In genomic region chr2:195656131-195656858, GRCh38 we compare ENCODE assay signal across 8 cellular contexts. TPM values are rescaled to one million over a fixed set of nuclear protein-coding genes. Genes with fewer than 3 reads are reported as not detected.
A peak's percentile ranks its signal among the peaks of the same experiment; 100 is the strongest.
DNase-seq lines count a peak whose midpoint lies in the region; ATAC-seq, FAIRE-seq and TF ChIP-seq lines count a peak whose summit lies in the region.

No MANE protein-coding gene starts in this region.

- H4K20me1 ChIP-seq in HepG2 (ENCODE audit: insufficient read depth, low read length) = peaks cover 21% of the 10 kb centered on the region

- no peak overlapping the region for H3K27ac ChIP-seq in HepG2 (ENCODE audit: extremely low read length, insufficient read depth, low read length)
- H3K27ac ChIP-seq in thymus (ENCODE audit: low read depth) = peak overlapping the region; percentile 86

- TF ChIP-seq RAD21 in HepG2 (CRISPR knock-in tag; IDR thresholded peaks at IDR 0.05) = peak; percentile 22; the same call in 1 of the 2 replicates

- peaks cover 32% of the 10 kb centered on the region for H3K4me1 ChIP-seq in HepG2 (ENCODE audit: insufficient read depth, low read length)
- H3K4me1 ChIP-seq in thymus (ENCODE audit: control insufficient read depth, insufficient read depth, low read length) = no peaks in the 10 kb centered on the region

- H3K36me3 ChIP-seq in HepG2 (replicated peaks in 1 of 2; ENCODE audit: control insufficient read depth in 1 of 2, insufficient read depth in 2 of 2, low read length in 2 of 2) = no peaks in the 10 kb centered on the region
- H3K36me3 ChIP-seq in thymus (ENCODE audit: control insufficient read depth, insufficient read depth) = no peaks in the 10 kb centered on the region

- CTCF ChIA-PET in HepG2 (lab: Yijun Ruan, JAX; ENCODE audit: low intra/inter-chr PET ratio, low total read pairs) = no interaction called here

- peak overlapping the region; percentile 82 for H3K4me2 ChIP-seq in HepG2 (ENCODE audit: low read depth, low read length)

- no peaks in the 10 kb centered on the region for H3K9me3 ChIP-seq in HepG2 (ENCODE audit: low read length)
- H3K9me3 ChIP-seq in thymus (ENCODE audit: control insufficient read depth) = no peaks in the 10 kb centered on the region

- H3K36me3 Mint-ChIP-seq in activated naive CD8-positive, alpha-beta T cell = peaks cover 9% of the 10 kb centered on the region

- peak in 1 of 2 experiments; percentile 39; a peak in 1 of 4 replicates for TF ChIP-seq POLR2A in HepG2 (IDR thresholded peaks at IDR 0.05; ENCODE audit: insufficient read depth in 1 of 2, low read depth in 2 of 2, low read length in 2 of 2)

- BruUV-seq in HepG2 (replicated peaks; lab: Mats Ljungman, UMichigan) = no TSS peak

- H3K4me1 Mint-ChIP-seq in activated naive CD8-positive, alpha-beta T cell (ENCODE audit: low read depth) = peaks cover 28% of the 10 kb centered on the region

- H3K79me2 ChIP-seq in HepG2 (ENCODE audit: insufficient read depth, low read length) = peaks cover 15% of the 10 kb centered on the region

- no peak for TF ChIP-seq EP300 in HepG2 (IDR thresholded peaks at IDR 0.05; ENCODE audit: low read depth in 2 of 2, low read length in 2 of 2)
- TF ChIP-seq EP300 in HepG2 (CRISPR knock-in tag; IDR thresholded peaks at IDR 0.05; ENCODE audit: borderline replicate concordance) = no peak

- no peaks in the 10 kb centered on the region for H3K27me3 Mint-ChIP-seq in activated naive CD8-positive, alpha-beta T cell

- ATAC-seq in HG02938 (IDR thresholded peaks at IDR 0.05; ENCODE audit: unreplicated experiment) = peak; percentile 13
- no peak; the same call in 2 of the 3 replicates for ATAC-seq in HepG2
- ATAC-seq in HG03442 (IDR thresholded peaks at IDR 0.05; ENCODE audit: unreplicated experiment) = no peak

- no peak for TF ChIP-seq CTCF in AG10803 (conservative IDR thresholded peaks at IDR 0.05; ENCODE audit: low read length)
- no peak for TF ChIP-seq CTCF in HepG2 (CRISPR knock-in tag; IDR thresholded peaks at IDR 0.05)

- H3K9ac ChIP-seq in HepG2 (ENCODE audit: insufficient read depth, low read depth, low read length) = peak overlapping the region; percentile 41; the same call in 1 of the 2 replicates

- H2AFZ ChIP-seq in HepG2 (ENCODE audit: low read length) = peak overlapping the region; percentile 82

- POLR2A ChIA-PET in HepG2 (lab: Yijun Ruan, JAX) = interaction anchor here (0.7 to 1.8 kb wide), 15 partner anchors 9 to 1794 kb away, joined by 3 to 23 read pairs (median 3); partner anchors contain the start of gene GTF3C3

- H3K9me3 Mint-ChIP-seq in activated naive CD8-positive, alpha-beta T cell (ENCODE audit: low read depth) = no peaks in the 10 kb centered on the region

- peak overlapping the region; percentile 94 for H3K4me3 Mint-ChIP-seq in activated naive CD8-positive, alpha-beta T cell

- in situ Hi-C loops in HepG2 (cut with HindIII; ENCODE audit: extremely low pct_ligation_motif_present, low pct_unique_long_range_greater_than_20kb) = loop anchor here (5.0 kb wide), 1 partner anchor 411 kb away; the partner anchor contains the start of gene DNAH7

- intact Hi-C loops in HepG2 (cut with micrococcal nuclease; ENCODE audit: unreplicated experiment) (loop anchor here (5.0 to 10.0 kb wide), 3 partner anchors 114 to 411 kb away; partner anchors contain the start of gene DNAH7), posterior cingulate gyrus (cut with DNase I) (no loop called here)

- H3K27me3 ChIP-seq in HepG2 (ENCODE audit: control insufficient read depth in 1 of 2, insufficient read depth in 2 of 2, low read length in 2 of 2) (no peaks in the 10 kb centered on the region), thymus (ENCODE audit: control insufficient read depth, insufficient read depth) (no peaks in the 10 kb centered on the region)

- no peak for DNase-seq in AG10803 (ENCODE audit: low read depth)
- DNase-seq in HepG2 (ENCODE audit: low spot score) = no peak
- DNase-seq in NCI-H1436 treated with DMSO at 0.1 percent for 48 hours (lab: John Stamatoyannopoulos, UW) = no peak
- DNase-seq in posterior cingulate gyrus = no peak

- H3K4me3 ChIP-seq in AG10803 (ENCODE audit: low read length) (peak overlapping the region; percentile 79), HepG2 (replicated peaks in 1 of 3; ENCODE audit: insufficient read depth in 1 of 3, low read depth in 2 of 3, low read length in 3 of 3) (peak overlapping the region; percentile 41 to 84 (median 43)), thymus (ENCODE audit: low read length) (peak overlapping the region; percentile 95)

- peak overlapping the region; percentile 99 for H3K27ac Mint-ChIP-seq in activated naive CD8-positive, alpha-beta T cell

- 35% methylated on average over 20 of the region's 20 CpGs for WGBS in HepG2 (ENCODE audit: low lambda C conversion rate)
- 49% methylated on average over 20 of the region's 20 CpGs for WGBS in thymus

- FAIRE-seq in HepG2 (lab: Jason Lieb, UNC) = no peak

TF ChIP-seq in HepG2, 621 proteins besides CTCF, POLR2A, EP300 and RAD21 (continues in another document):
- 0 out of 2 replicates have a peak, but pooled peaks have one; percentile 52 for TF ChIP-seq ZNF224 (CRISPR knock-in tag; IDR thresholded peaks at IDR 0.05)
- TF ChIP-seq FOXC1 (CRISPR knock-in tag; IDR thresholded peaks at IDR 0.05; ENCODE audit: borderline replicate concordance) = no peak; the same call in 1 of the 2 replicates
- TF ChIP-seq ZNF337 (CRISPR knock-in tag; IDR thresholded peaks at IDR 0.05; ENCODE audit: borderline replicate concordance, low read depth) = no peak
- 0 out of 2 replicates have a peak, but pooled peaks have one; percentile 0 for TF ChIP-seq SNAI1 (CRISPR knock-in tag; IDR thresholded peaks at IDR 0.05; ENCODE audit: borderline replicate concordance)
- TF ChIP-seq, protein P1, sequence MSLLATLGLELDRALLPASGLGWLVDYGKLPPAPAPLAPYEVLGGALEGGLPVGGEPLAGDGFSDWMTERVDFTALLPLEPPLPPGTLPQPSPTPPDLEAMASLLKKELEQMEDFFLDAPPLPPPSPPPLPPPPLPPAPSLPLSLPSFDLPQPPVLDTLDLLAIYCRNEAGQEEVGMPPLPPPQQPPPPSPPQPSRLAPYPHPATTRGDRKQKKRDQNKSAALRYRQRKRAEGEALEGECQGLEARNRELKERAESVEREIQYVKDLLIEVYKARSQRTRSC (CRISPR knock-in tag; IDR thresholded peaks at IDR 0.05; ENCODE audit: low read depth) = no peak; the same call in 1 of the 2 replicates
- peak; percentile 39 for TF ChIP-seq XRCC5 (optimal IDR thresholded peaks at IDR 0.05; ENCODE audit: low read length)
- no peak for TF ChIP-seq HNRNPK (IDR thresholded peaks at IDR 0.05; ENCODE audit: low read depth, low read length, poor library complexity, severe bottlenecking)

RNA-seq across cellular contexts. Expression of gene SLC39A10, which starts 0.7 kb away (rescaled TPM):
- total RNA-seq in HepG2 (2016; rRNA removed; fragmentation: Illumina TruSeq; extraction: Trizol) = 7.2 and 13.2 TPM in 2 replicates
- total RNA-seq in HepG2 (2016; cell fraction: cytosol; rRNA removed; fragmentation: Illumina TruSeq; extraction: Trizol; ENCODE audit: low read depth) = 2.7 and 4.0 TPM in 2 replicates
- 7.2 and 12.7 TPM in 2 replicates for total RNA-seq in HepG2 (2016; cell fraction: insoluble cytoplasmic fraction; rRNA removed; fragmentation: Illumina TruSeq; extraction: Trizol)
- total RNA-seq in HepG2 (2016; cell fraction: membrane; rRNA removed; fragmentation: Illumina TruSeq; extraction: Trizol) = 3.5 and 4.7 TPM in 2 replicates
- 17.2 and 19.6 TPM in 2 replicates for total RNA-seq in HepG2 (2016; cell fraction: nucleus; rRNA removed; fragmentation: Illumina TruSeq; extraction: Trizol)
- polyA plus RNA-seq in HepG2 (2011; rRNA removed) (21.0 and 21.3 TPM in 2 replicates), thymus (11.4 TPM)
- 8.3 and 17.1 TPM in 2 replicates for polyA plus RNA-seq in HepG2 (2011; cell fraction: cytosol; rRNA removed)
- 9.1 and 12.0 TPM in 2 replicates for polyA plus RNA-seq in HepG2 (2011; cell fraction: nucleus; rRNA removed)
- 22.8 and 23.0 TPM in 2 replicates for polyA plus RNA-seq in HepG2 (2012)
- polyA plus RNA-seq in HepG2 (2016; cell fraction: cytosol; fragmentation: Illumina TruSeq; extraction: Trizol; ENCODE audit: low read depth) = 0.12 and 0.20 TPM in 2 replicates
- polyA plus RNA-seq in HepG2 (2016; cell fraction: insoluble cytoplasmic fraction; fragmentation: Illumina TruSeq; extraction: Trizol; ENCODE audit: low read depth) = 3.7 and 3.8 TPM in 2 replicates
- 1.0 and 1.3 TPM in 2 replicates for polyA plus RNA-seq in HepG2 (2016; cell fraction: membrane; fragmentation: Illumina TruSeq; extraction: Trizol; ENCODE audit: low read depth)
- 11.1 TPM in 2 replicates for polyA plus RNA-seq in HepG2 (2016; cell fraction: nucleus; fragmentation: Illumina TruSeq; extraction: Trizol; ENCODE audit: insufficient read depth, low read depth)
- 53.0 and 116 TPM in 2 replicates for polyA minus RNA-seq in HepG2 (2011; rRNA and poly(A)+ RNA removed; ENCODE audit: low replicate concordance)
- polyA minus RNA-seq in HepG2 (2011; cell fraction: cytosol; rRNA and poly(A)+ RNA removed) = 43.8 and 58.0 TPM in 2 replicates
- 52.9 and 81.2 TPM in 2 replicates for polyA minus RNA-seq in HepG2 (2011; cell fraction: nucleus; rRNA and poly(A)+ RNA removed)

Comparison
In these comparisons a context has a peak if more than half of its experiments do, and no peak if none do; other contexts are left out.
1. H3K4me3 ChIP-seq: peak in every context shown above with its lines; median percentile 95 in thymus; 79 in AG10803; 43 in HepG2.